ENCODE assay signal across 1 cellular context in genomic region chr5:151771259-151772028, GRCh38.
TF ChIP-seq lines count a peak whose summit lies in the region.

G3BP1 (plus strand) TSS chr5:151771954; CDS start chr5:151786621, 14,667 bp downstream.

TF ChIP-seq in A549, 52 proteins besides CTCF, POLR2A, EP300 and RAD21 (continued from another document):
- peak; percentile 83 for TF ChIP-seq MYC (IDR thresholded peaks at IDR 0.05; ENCODE audit: borderline replicate concordance, low read length)
- peak; percentile 94 for TF ChIP-seq PHF8 (IDR thresholded peaks at IDR 0.05; ENCODE audit: borderline replicate concordance, low read depth)
- 0 out of 2 replicates have a peak, but pooled peaks have one; percentile 27 for TF ChIP-seq REST (IDR thresholded peaks at IDR 0.05)
- no peak for TF ChIP-seq ZSCAN20 (CRISPR knock-in tag; IDR thresholded peaks at IDR 0.05)
- TF ChIP-seq NPAS2 (CRISPR knock-in tag; IDR thresholded peaks at IDR 0.05; ENCODE audit: borderline replicate concordance), result no peak
- no peak for TF ChIP-seq FOXS1 (CRISPR knock-in tag; IDR thresholded peaks at IDR 0.05)
- no peak for TF ChIP-seq HOXA7 (CRISPR knock-in tag; IDR thresholded peaks at IDR 0.05)
- TF ChIP-seq, protein P1, sequence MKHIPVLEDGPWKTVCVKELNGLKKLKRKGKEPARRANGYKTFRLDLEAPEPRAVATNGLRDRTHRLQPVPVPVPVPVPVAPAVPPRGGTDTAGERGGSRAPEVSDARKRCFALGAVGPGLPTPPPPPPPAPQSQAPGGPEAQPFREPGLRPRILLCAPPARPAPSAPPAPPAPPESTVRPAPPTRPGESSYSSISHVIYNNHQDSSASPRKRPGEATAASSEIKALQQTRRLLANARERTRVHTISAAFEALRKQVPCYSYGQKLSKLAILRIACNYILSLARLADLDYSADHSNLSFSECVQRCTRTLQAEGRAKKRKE (CRISPR knock-in tag; IDR thresholded peaks at IDR 0.05; ENCODE audit: low read depth), result no peak
- TF ChIP-seq ZNF302 (CRISPR knock-in tag; IDR thresholded peaks at IDR 0.05), result no peak
- TF ChIP-seq HES2 (IDR thresholded peaks at IDR 0.05), result no peak
- TF ChIP-seq BHLHE40 (IDR thresholded peaks at IDR 0.05; ENCODE audit: low read depth, low read length), result no peak; the same call in 1 of the 2 replicates
- TF ChIP-seq, protein P2, sequence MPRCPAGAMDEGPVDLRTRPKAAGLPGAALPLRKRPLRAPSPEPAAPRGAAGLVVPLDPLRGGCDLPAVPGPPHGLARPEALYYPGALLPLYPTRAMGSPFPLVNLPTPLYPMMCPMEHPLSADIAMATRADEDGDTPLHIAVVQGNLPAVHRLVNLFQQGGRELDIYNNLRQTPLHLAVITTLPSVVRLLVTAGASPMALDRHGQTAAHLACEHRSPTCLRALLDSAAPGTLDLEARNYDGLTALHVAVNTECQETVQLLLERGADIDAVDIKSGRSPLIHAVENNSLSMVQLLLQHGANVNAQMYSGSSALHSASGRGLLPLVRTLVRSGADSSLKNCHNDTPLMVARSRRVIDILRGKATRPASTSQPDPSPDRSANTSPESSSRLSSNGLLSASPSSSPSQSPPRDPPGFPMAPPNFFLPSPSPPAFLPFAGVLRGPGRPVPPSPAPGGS (IDR thresholded peaks at IDR 0.05), result peak; percentile 98; the same call in 2 of the 3 replicates
- TF ChIP-seq JUNB (IDR thresholded peaks at IDR 0.05), result no peak
- TF ChIP-seq TFCP2L1 (CRISPR knock-in tag; IDR thresholded peaks at IDR 0.05), result no peak
- no peak for TF ChIP-seq HDAC2 (IDR thresholded peaks at IDR 0.05)
- no peak for TF ChIP-seq HOXB13 (CRISPR knock-in tag; IDR thresholded peaks at IDR 0.05; ENCODE audit: low read depth)
- TF ChIP-seq CBX8 (IDR thresholded peaks at IDR 0.05), result no peak
- no peak for TF ChIP-seq SMC3 (IDR thresholded peaks at IDR 0.05)
